ENCODE assay signal across 1 cellular context in the genomic region with DNA sequence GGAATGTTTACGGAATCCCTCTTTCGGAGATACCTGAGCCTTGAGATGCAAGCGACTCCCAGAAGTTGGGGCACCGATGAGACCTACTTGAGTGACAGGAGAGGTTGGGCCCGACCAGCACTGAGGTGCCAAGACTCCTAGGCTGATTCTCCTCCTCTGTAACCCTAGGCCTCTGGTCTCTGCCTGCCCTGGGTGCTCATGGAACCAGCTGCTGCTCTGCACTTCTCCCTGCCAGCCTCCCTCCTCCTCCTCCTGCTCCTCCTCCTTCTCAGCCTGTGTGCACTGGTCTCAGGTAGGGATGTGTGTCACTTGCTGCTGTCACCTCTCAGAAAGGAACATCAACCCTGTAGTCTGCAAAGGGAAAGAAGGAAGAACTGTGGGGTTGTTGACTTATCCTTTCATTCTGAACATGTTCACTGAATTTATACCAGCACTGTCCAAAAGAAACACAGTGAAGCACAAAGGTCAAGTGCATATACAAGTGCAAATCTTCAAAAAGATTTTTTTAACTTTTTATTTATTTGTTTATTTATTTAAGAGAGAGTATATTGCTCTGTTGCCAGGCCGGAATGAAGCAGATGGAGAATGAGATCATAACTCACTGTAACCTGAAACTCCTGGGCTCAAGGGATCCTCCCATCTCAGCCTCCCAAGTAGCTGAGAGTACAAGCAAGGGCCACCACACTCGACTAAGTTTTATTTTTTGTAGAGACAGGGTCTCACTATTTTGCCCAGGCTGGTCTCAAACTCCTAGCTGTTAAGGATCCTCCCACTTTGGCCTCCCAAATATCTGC.
TF ChIP-seq lines count a peak whose summit lies in the region.

No MANE protein-coding gene starts in this region.

TF ChIP-seq in K562, 482 proteins besides CTCF, POLR2A, EP300 and RAD21 (continued from another document and continues in another):
- TF ChIP-seq COPS2 (conservative IDR thresholded peaks at IDR 0.05) = no peak
- no peak for TF ChIP-seq SETDB1 (IDR thresholded peaks at IDR 0.05; ENCODE audit: low read length)
- TF ChIP-seq PTBP1 (IDR thresholded peaks at IDR 0.05; ENCODE audit: low read depth, low read length) = no peak
- no peak for TF ChIP-seq FUS (optimal IDR thresholded peaks at IDR 0.05; ENCODE audit: low read depth, low read length)
- no peak for TF ChIP-seq ZNF586 (CRISPR knock-in tag; conservative IDR thresholded peaks at IDR 0.05)
- TF ChIP-seq, protein P1, sequence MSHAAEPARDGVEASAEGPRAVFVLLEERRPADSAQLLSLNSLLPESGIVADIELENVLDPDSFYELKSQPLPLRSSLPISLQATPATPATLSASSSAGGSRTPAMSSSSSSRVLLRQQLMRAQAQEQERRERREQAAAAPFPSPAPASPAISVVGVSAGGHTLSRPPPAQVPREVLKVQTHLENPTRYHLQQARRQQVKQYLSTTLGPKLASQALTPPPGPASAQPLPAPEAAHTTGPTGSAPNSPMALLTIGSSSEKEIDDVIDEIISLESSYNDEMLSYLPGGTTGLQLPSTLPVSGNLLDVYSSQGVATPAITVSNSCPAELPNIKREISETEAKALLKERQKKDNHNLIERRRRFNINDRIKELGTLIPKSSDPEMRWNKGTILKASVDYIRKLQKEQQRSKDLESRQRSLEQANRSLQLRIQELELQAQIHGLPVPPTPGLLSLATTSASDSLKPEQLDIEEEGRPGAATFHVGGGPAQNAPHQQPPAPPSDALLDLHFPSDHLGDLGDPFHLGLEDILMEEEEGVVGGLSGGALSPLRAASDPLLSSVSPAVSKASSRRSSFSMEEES (CRISPR knock-in tag; IDR thresholded peaks at IDR 0.05) = no peak
- no peak for TF ChIP-seq ZC3H4 (CRISPR knock-in tag; IDR thresholded peaks at IDR 0.05; ENCODE audit: borderline replicate concordance)
- no peak for TF ChIP-seq ZNF561 (CRISPR knock-in tag; conservative IDR thresholded peaks at IDR 0.05)
- TF ChIP-seq ZNF695 (CRISPR knock-in tag; IDR thresholded peaks at IDR 0.05) = no peak
- no peak; the same call in 1 of the 2 replicates for TF ChIP-seq CTBP1 (IDR thresholded peaks at IDR 0.05; ENCODE audit: borderline replicate concordance)
- TF ChIP-seq, protein P2, sequence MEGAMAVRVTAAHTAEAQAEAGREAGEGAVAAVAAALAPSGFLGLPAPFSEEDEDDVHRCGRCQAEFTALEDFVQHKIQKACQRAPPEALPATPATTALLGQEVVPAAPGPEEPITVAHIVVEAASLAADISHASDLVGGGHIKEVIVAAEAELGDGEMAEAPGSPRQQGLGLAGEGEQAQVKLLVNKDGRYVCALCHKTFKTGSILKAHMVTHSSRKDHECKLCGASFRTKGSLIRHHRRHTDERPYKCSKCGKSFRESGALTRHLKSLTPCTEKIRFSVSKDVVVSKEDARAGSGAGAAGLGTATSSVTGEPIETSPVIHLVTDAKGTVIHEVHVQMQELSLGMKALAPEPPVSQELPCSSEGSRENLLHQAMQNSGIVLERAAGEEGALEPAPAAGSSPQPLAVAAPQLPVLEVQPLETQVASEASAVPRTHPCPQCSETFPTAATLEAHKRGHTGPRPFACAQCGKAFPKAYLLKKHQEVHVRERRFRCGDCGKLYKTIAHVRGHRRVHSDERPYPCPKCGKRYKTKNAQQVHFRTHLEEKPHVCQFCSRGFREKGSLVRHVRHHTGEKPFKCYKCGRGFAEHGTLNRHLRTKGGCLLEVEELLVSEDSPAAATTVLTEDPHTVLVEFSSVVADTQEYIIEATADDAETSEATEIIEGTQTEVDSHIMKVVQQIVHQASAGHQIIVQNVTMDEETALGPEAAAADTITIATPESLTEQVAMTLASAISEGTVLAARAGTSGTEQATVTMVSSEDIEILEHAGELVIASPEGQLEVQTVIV (CRISPR knock-in tag; IDR thresholded peaks at IDR 0.05; ENCODE audit: borderline replicate concordance) = no peak
- no peak for TF ChIP-seq NCOA1 (IDR thresholded peaks at IDR 0.05; ENCODE audit: low read depth)
- TF ChIP-seq, protein P3, sequence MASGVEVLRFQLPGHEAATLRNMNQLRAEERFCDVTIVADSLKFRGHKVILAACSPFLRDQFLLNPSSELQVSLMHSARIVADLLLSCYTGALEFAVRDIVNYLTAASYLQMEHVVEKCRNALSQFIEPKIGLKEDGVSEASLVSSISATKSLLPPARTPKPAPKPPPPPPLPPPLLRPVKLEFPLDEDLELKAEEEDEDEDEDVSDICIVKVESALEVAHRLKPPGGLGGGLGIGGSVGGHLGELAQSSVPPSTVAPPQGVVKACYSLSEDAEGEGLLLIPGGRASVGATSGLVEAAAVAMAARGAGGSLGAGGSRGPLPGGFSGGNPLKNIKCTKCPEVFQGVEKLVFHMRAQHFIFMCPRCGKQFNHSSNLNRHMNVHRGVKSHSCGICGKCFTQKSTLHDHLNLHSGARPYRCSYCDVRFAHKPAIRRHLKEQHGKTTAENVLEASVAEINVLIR (CRISPR knock-in tag; IDR thresholded peaks at IDR 0.05) = no peak
- no peak for TF ChIP-seq PML (IDR thresholded peaks at IDR 0.05; ENCODE audit: low read length)
- TF ChIP-seq ZNF217 (CRISPR knock-in tag; IDR thresholded peaks at IDR 0.05) = no peak
- TF ChIP-seq, protein P4, sequence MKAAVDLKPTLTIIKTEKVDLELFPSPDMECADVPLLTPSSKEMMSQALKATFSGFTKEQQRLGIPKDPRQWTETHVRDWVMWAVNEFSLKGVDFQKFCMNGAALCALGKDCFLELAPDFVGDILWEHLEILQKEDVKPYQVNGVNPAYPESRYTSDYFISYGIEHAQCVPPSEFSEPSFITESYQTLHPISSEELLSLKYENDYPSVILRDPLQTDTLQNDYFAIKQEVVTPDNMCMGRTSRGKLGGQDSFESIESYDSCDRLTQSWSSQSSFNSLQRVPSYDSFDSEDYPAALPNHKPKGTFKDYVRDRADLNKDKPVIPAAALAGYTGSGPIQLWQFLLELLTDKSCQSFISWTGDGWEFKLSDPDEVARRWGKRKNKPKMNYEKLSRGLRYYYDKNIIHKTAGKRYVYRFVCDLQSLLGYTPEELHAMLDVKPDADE (conservative IDR thresholded peaks at IDR 0.05; ENCODE audit: control insufficient read depth, low read depth, low read length) = no peak
- no peak for TF ChIP-seq SMARCE1 (IDR thresholded peaks at IDR 0.05)
- TF ChIP-seq ZNF830 (CRISPR knock-in tag; IDR thresholded peaks at IDR 0.05) = no peak
- TF ChIP-seq, protein P5, sequence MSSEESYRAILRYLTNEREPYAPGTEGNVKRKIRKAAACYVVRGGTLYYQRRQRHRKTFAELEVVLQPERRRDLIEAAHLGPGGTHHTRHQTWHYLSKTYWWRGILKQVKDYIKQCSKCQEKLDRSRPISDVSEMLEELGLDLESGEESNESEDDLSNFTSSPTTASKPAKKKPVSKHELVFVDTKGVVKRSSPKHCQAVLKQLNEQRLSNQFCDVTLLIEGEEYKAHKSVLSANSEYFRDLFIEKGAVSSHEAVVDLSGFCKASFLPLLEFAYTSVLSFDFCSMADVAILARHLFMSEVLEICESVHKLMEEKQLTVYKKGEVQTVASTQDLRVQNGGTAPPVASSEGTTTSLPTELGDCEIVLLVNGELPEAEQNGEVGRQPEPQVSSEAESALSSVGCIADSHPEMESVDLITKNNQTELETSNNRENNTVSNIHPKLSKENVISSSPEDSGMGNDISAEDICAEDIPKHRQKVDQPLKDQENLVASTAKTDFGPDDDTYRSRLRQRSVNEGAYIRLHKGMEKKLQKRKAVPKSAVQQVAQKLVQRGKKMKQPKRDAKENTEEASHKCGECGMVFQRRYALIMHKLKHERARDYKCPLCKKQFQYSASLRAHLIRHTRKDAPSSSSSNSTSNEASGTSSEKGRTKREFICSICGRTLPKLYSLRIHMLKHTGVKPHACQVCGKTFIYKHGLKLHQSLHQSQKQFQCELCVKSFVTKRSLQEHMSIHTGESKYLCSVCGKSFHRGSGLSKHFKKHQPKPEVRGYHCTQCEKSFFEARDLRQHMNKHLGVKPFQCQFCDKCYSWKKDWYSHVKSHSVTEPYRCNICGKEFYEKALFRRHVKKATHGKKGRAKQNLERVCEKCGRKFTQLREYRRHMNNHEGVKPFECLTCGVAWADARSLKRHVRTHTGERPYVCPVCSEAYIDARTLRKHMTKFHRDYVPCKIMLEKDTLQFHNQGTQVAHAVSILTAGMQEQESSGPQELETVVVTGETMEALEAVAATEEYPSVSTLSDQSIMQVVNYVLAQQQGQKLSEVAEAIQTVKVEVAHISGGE (CRISPR knock-in tag; IDR thresholded peaks at IDR 0.05) = peak in 1 of 3 experiments; percentile 39; a peak in 1 of 6 replicates
- no peak for TF ChIP-seq CXXC5 (CRISPR knock-in tag; IDR thresholded peaks at IDR 0.05)
- TF ChIP-seq MEF2A (IDR thresholded peaks at IDR 0.05; ENCODE audit: control insufficient read depth, low read depth, low read length) = no peak
- TF ChIP-seq, protein P6, sequence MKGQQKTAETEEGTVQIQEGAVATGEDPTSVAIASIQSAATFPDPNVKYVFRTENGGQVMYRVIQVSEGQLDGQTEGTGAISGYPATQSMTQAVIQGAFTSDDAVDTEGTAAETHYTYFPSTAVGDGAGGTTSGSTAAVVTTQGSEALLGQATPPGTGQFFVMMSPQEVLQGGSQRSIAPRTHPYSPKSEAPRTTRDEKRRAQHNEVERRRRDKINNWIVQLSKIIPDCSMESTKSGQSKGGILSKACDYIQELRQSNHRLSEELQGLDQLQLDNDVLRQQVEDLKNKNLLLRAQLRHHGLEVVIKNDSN (CRISPR knock-in tag; IDR thresholded peaks at IDR 0.05) = 0 out of 2 replicates have a peak, but pooled peaks have one; percentile 42
- TF ChIP-seq NRF1 (conservative IDR thresholded peaks at IDR 0.05 in 1 of 2, IDR thresholded peaks at IDR 0.05 in 1 of 2) = no peak
- TF ChIP-seq POU5F1 (IDR thresholded peaks at IDR 0.05; ENCODE audit: borderline replicate concordance, low read depth, low read length, partially characterized antibody) = no peak
- no peak for TF ChIP-seq ZNF436 (CRISPR knock-in tag; IDR thresholded peaks at IDR 0.05)
- TF ChIP-seq ZNF707 (CRISPR knock-in tag; conservative IDR thresholded peaks at IDR 0.05) = no peak
- no peak for TF ChIP-seq BRF1 (IDR thresholded peaks at IDR 0.05; ENCODE audit: borderline replicate concordance, extremely low read depth, insufficient read length)
- TF ChIP-seq ZNF212 (CRISPR knock-in tag; IDR thresholded peaks at IDR 0.05) = no peak
- TF ChIP-seq, protein P7, sequence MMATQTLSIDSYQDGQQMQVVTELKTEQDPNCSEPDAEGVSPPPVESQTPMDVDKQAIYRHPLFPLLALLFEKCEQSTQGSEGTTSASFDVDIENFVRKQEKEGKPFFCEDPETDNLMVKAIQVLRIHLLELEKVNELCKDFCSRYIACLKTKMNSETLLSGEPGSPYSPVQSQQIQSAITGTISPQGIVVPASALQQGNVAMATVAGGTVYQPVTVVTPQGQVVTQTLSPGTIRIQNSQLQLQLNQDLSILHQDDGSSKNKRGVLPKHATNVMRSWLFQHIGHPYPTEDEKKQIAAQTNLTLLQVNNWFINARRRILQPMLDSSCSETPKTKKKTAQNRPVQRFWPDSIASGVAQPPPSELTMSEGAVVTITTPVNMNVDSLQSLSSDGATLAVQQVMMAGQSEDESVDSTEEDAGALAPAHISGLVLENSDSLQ (IDR thresholded peaks at IDR 0.05) = peak; percentile 87
- TF ChIP-seq BCL6 (CRISPR knock-in tag; IDR thresholded peaks at IDR 0.05) = no peak
- TF ChIP-seq, protein P8, sequence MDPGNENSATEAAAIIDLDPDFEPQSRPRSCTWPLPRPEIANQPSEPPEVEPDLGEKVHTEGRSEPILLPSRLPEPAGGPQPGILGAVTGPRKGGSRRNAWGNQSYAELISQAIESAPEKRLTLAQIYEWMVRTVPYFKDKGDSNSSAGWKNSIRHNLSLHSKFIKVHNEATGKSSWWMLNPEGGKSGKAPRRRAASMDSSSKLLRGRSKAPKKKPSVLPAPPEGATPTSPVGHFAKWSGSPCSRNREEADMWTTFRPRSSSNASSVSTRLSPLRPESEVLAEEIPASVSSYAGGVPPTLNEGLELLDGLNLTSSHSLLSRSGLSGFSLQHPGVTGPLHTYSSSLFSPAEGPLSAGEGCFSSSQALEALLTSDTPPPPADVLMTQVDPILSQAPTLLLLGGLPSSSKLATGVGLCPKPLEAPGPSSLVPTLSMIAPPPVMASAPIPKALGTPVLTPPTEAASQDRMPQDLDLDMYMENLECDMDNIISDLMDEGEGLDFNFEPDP (CRISPR knock-in tag; IDR thresholded peaks at IDR 0.05) = no peak
- TF ChIP-seq TAF1 (IDR thresholded peaks at IDR 0.05; ENCODE audit: control insufficient read depth, extremely low read depth, insufficient read depth, low read length, severe bottlenecking) = no peak
- TF ChIP-seq FOS (IDR thresholded peaks at IDR 0.05; ENCODE audit: extremely low read depth, insufficient read length) = no peak
- no peak for TF ChIP-seq NFE2L1 (tag; IDR thresholded peaks at IDR 0.05; ENCODE audit: borderline replicate concordance, low read depth)
- TF ChIP-seq, protein P9, sequence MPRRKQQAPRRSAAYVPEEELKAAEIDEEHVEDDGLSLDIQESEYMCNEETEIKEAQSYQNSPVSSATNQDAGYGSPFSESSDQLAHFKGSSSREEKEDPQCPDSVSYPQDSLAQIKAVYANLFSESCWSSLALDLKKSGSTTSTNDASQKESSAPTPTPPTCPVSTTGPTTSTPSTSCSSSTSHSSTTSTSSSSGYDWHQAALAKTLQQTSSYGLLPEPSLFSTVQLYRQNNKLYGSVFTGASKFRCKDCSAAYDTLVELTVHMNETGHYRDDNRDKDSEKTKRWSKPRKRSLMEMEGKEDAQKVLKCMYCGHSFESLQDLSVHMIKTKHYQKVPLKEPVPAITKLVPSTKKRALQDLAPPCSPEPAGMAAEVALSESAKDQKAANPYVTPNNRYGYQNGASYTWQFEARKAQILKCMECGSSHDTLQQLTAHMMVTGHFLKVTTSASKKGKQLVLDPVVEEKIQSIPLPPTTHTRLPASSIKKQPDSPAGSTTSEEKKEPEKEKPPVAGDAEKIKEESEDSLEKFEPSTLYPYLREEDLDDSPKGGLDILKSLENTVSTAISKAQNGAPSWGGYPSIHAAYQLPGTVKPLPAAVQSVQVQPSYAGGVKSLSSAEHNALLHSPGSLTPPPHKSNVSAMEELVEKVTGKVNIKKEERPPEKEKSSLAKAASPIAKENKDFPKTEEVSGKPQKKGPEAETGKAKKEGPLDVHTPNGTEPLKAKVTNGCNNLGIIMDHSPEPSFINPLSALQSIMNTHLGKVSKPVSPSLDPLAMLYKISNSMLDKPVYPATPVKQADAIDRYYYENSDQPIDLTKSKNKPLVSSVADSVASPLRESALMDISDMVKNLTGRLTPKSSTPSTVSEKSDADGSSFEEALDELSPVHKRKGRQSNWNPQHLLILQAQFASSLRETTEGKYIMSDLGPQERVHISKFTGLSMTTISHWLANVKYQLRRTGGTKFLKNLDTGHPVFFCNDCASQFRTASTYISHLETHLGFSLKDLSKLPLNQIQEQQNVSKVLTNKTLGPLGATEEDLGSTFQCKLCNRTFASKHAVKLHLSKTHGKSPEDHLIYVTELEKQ (CRISPR knock-in tag; IDR thresholded peaks at IDR 0.05) = no peak
- no peak for TF ChIP-seq ARHGAP35 (IDR thresholded peaks at IDR 0.05; ENCODE audit: partially characterized antibody)
- TF ChIP-seq ZNF717 (CRISPR knock-in tag; IDR thresholded peaks at IDR 0.05) = no peak
- no peak for TF ChIP-seq BRD4 (IDR thresholded peaks at IDR 0.05)
- TF ChIP-seq FOXA3 (CRISPR knock-in tag; conservative IDR thresholded peaks at IDR 0.05 in 1 of 2, IDR thresholded peaks at IDR 0.05 in 1 of 2) = peak; percentile 74 to 87
- peak; percentile 66 to 73; a peak in 3 of 4 replicates for TF ChIP-seq FOXK2 (conservative IDR thresholded peaks at IDR 0.05 in 1 of 2, IDR thresholded peaks at IDR 0.05 in 1 of 2; ENCODE audit: low read depth in 2 of 2)
- no peak for TF ChIP-seq U2AF1 (optimal IDR thresholded peaks at IDR 0.05; ENCODE audit: low read depth, low read length)
- TF ChIP-seq NBN (IDR thresholded peaks at IDR 0.05; ENCODE audit: low read depth) = no peak
- no peak for TF ChIP-seq ZFP36 (IDR thresholded peaks at IDR 0.05; ENCODE audit: low read depth, low read length, partially characterized antibody)
- no peak for TF ChIP-seq ZFP30 (CRISPR knock-in tag; IDR thresholded peaks at IDR 0.05; ENCODE audit: borderline replicate concordance)
- TF ChIP-seq MAFF (IDR thresholded peaks at IDR 0.05; ENCODE audit: low read length) = no peak
- TF ChIP-seq MAZ (CRISPR knock-in tag; conservative IDR thresholded peaks at IDR 0.05 in 1 of 2, IDR thresholded peaks at IDR 0.05 in 1 of 2) = 0 out of 4 replicates have a peak, but pooled peaks of 1 of the 2 experiments have one; percentile 4
